ENCODE assay signal across 1 cellular context in the genomic region with DNA sequence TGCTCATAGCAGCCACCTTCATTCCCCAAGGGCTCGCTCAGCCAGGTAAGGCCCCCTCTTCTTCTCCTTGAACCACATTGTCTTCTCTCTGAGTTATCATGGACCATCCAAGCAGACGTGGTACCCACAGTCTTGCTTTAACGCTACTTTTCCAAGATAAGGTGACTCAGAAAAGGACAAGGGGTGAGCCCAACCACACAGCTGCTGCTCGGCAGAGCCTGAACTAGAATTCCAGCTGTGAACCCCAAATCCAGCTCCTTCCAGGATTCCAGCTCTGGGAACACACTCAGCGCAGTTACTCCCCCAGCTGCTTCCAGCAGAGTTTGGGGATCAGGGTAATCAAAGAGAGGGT.
TF ChIP-seq lines count a peak whose summit lies in the region.

No MANE protein-coding gene starts in this region.

TF ChIP-seq in WTC11, 78 proteins besides CTCF, POLR2A, EP300 and RAD21 (continued from another document):
- TF ChIP-seq FOXJ3 (CRISPR knock-in tag; IDR thresholded peaks at IDR 0.05; ENCODE audit: borderline replicate concordance) = no peak
- TF ChIP-seq ZNF263 (CRISPR knock-in tag; IDR thresholded peaks at IDR 0.05; ENCODE audit: low read depth) = no peak
- no peak for TF ChIP-seq ZNF671 (CRISPR knock-in tag; IDR thresholded peaks at IDR 0.05)
- TF ChIP-seq, protein P1, sequence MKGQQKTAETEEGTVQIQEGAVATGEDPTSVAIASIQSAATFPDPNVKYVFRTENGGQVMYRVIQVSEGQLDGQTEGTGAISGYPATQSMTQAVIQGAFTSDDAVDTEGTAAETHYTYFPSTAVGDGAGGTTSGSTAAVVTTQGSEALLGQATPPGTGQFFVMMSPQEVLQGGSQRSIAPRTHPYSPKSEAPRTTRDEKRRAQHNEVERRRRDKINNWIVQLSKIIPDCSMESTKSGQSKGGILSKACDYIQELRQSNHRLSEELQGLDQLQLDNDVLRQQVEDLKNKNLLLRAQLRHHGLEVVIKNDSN (CRISPR knock-in tag; IDR thresholded peaks at IDR 0.05) = no peak
- TF ChIP-seq OVOL2 (CRISPR knock-in tag; IDR thresholded peaks at IDR 0.05; ENCODE audit: borderline replicate concordance) = no peak
- TF ChIP-seq ZNF317 (CRISPR knock-in tag; IDR thresholded peaks at IDR 0.05; ENCODE audit: borderline replicate concordance, low read depth) = no peak
- TF ChIP-seq IRF2 (CRISPR knock-in tag; IDR thresholded peaks at IDR 0.05; ENCODE audit: borderline replicate concordance, low read depth) = no peak
- TF ChIP-seq, protein P2, sequence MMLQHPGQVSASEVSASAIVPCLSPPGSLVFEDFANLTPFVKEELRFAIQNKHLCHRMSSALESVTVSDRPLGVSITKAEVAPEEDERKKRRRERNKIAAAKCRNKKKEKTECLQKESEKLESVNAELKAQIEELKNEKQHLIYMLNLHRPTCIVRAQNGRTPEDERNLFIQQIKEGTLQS (CRISPR knock-in tag; conservative IDR thresholded peaks at IDR 0.05) = no peak
- TF ChIP-seq, protein P3, sequence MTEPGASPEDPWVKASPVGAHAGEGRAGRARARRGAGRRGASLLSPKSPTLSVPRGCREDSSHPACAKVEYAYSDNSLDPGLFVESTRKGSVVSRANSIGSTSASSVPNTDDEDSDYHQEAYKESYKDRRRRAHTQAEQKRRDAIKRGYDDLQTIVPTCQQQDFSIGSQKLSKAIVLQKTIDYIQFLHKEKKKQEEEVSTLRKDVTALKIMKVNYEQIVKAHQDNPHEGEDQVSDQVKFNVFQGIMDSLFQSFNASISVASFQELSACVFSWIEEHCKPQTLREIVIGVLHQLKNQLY (CRISPR knock-in tag; IDR thresholded peaks at IDR 0.05) = no peak
- TF ChIP-seq FOXK1 (CRISPR knock-in tag; IDR thresholded peaks at IDR 0.05) = no peak
